10 cellular contexts compared by ENCODE assay signal in the genomic region with DNA sequence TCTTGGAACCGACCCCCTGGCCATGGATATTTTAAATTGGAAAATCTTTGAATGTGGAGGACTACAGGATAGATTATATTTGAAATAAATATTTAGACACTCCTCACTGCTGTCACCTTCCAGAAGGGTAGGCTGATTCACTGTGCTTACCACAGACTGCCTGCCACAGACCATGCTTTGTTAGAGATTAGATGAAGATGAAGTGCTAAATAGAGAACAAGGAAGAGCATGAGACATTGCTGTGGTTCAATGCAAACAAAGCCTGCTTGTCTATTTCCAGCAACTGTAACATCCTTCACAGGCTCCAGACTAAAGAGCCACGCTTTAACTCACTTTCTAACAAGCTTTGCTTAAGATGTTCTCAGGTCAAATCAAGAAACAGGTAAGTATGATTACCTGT.
A peak's percentile ranks its signal among the peaks of the same experiment; 100 is the strongest.
DNase-seq lines count a peak whose midpoint lies in the region; ATAC-seq, FAIRE-seq and TF ChIP-seq lines count a peak whose summit lies in the region.
"Had no signal": no experiment of that assay in that cellular context is flagged by ENCODE, and none has a peak within 500 bp of the region (broad histone marks: within the 10 kb centered on the region; RNA-seq: fewer than 3 reads in every experiment).

No MANE protein-coding gene starts in this region.

- no peak overlapping the region for H3K4me3 ChIP-seq in bronchial epithelial cell (ENCODE audit: low read depth, low read length)
- no peak overlapping the region for H3K4me3 ChIP-seq in right atrium auricular region
- H3K4me3 ChIP-seq: ovary had no signal

- ATAC-seq in GM18511 (IDR thresholded peaks at IDR 0.05; ENCODE audit: unreplicated experiment) = peak; percentile 44
- ATAC-seq in Right ventricle myocardium superior (ENCODE audit: poor library complexity) = no peak
- no peak for ATAC-seq in HG03520 (IDR thresholded peaks at IDR 0.05; ENCODE audit: unreplicated experiment)
- ATAC-seq: left lobe of liver had no signal

- H3K27ac ChIP-seq in right atrium auricular region = no peak overlapping the region
- H3K27ac ChIP-seq: ovary had no signal

- DNase-seq in M059J (ENCODE audit: low read depth) (peak; percentile 58), bronchial epithelial cell (ENCODE audit: low read depth) (peak; percentile 68), pons (ENCODE audit: low spot score) (peak; percentile 88), Right ventricle myocardium superior (no peak), NOMO-1 treated with DMSO at 0.1 percent for 48 hours (lab: John Stamatoyannopoulos, UW; ENCODE audit: unreplicated experiment) (no peak), right atrium auricular region (ENCODE audit: low spot score) (no peak)
- DNase-seq: ovary had no signal

- H3K27me3 ChIP-seq in bronchial epithelial cell (ENCODE audit: control insufficient read depth, insufficient read depth, low read length) (no peaks in the 10 kb centered on the region), right atrium auricular region (no peaks in the 10 kb centered on the region)
- H3K27me3 ChIP-seq: ovary had no signal

- FAIRE-seq in bronchial epithelial cell (lab: Jason Lieb, UNC) = no peak

- intact Hi-C loops in Right ventricle myocardium superior (cut with DNase I) = no loop called here

- H3K4me1 ChIP-seq in right atrium auricular region = no peaks in the 10 kb centered on the region

- no peak for TF ChIP-seq CTCF in bronchial epithelial cell (IDR thresholded peaks at IDR 0.05; ENCODE audit: insufficient read depth, low read length, severe bottlenecking)
- TF ChIP-seq CTCF in right atrium auricular region (IDR thresholded peaks at IDR 0.05) = no peak

- H3K9me3 ChIP-seq in right atrium auricular region = no peaks in the 10 kb centered on the region
- H3K9me3 ChIP-seq: ovary had no signal

- H3K36me3 ChIP-seq in bronchial epithelial cell (ENCODE audit: control insufficient read depth, insufficient read depth, low read length) = no peaks in the 10 kb centered on the region
- no peaks in the 10 kb centered on the region for H3K36me3 ChIP-seq in right atrium auricular region
- H3K36me3 ChIP-seq: ovary had no signal

Comparison
In these comparisons a context has a peak if more than half of its experiments do, and no peak if none do; other contexts are left out.
1. DNase-seq: peak in M059J (single experiment), bronchial epithelial cell (single experiment) and pons (single experiment); none in Right ventricle myocardium superior (single experiment), NOMO-1 treated with DMSO at 0.1 percent for 48 hours (single experiment) and right atrium auricular region (single experiment).